Comparison of ENCODE assay signal across 25 cellular contexts in the genomic region with DNA sequence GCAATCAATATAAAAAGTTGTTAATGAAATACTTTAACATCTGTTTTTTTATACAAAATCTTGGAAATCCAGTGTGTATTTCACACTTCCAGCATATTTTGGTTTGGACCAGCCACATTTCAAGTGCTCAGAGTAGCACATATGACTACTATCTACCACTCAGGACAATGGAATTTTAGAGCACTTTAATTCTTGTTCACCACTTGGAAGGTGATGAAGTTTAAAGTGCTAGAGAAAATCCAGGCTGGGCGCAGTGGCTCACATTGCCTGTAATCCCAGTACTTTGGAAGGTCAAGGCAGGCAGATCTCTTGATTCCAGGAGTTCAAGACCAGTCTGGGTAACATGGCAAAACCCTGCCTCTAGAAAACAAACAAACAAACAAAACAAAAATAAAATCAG.
"Had no signal": no experiment of that assay in that cellular context is flagged by ENCODE, and none has a peak within 500 bp of the region (broad histone marks: within the 10 kb centered on the region; RNA-seq: fewer than 3 reads in every experiment).

No MANE protein-coding gene starts in this region.

- ATAC-seq: activated CD8-positive, alpha-beta T cell treated with anti-CD3 and anti-CD28 coated beads for 36 hours; activated T-cell treated with anti-CD3 and anti-CD28 coated beads, Interleukin-2, amount 50 U/mL, for 72 hours had no signal

- H3K27me3 ChIP-seq: brain microvascular endothelial cell, cardiac muscle cell, Peyer's patch had no signal

- H3K27ac ChIP-seq: brain microvascular endothelial cell, cardiac muscle cell, Peyer's patch, RWPE1, VCaP had no signal

- DNase-seq: activated CD4-positive, CD25-positive, alpha-beta regulatory T cell; activated CD8-positive, alpha-beta memory T cell treated with anti-CD3 and anti-CD28 coated beads, Interleukin-2, amount 50 U/mL, for 4 hours; activated CD8-positive, alpha-beta T cell treated with anti-CD3 and anti-CD28 coated beads for 36 hours; activated gamma-delta T cell treated with Interleukin-2 at 50 U/mL for 16 hours; activated naive CD4-positive, alpha-beta T cell treated with anti-CD3 and anti-CD28 coated beads, Interleukin-2, amount 10 ng/mL, durations not matched to agents 7 days and 5 days; activated naive CD8-positive, alpha-beta T cell treated with anti-CD3 and anti-CD28 coated beads for 36 hours; activated T-cell treated with anti-CD3 and anti-CD28 coated beads, Interleukin-2, amount 50 U/mL, for 72 hours; brain microvascular endothelial cell; cerebellar nuclear complex; KBM-7; NCI-H1092; NCI-H1417; NCI-H1930; NCI-H2107; NCI-H2171 treated with DMSO at 0.1 percent for 48 hours; NCI-H345; NCI-H510A; NCI-H69; NK-92 treated with Interleukin-12 subunit alpha and Interleukin-12 subunit beta, amount 100 ng/mL, for 24 hours; Peyer's patch; SHP77 treated with DMSO at 0.1 percent for 48 hours; T1000 had no signal

- H3K4me3 ChIP-seq: cardiac muscle cell, Peyer's patch had no signal

- H3K36me3 ChIP-seq: brain microvascular endothelial cell, cardiac muscle cell, Peyer's patch had no signal

- H3K4me1 ChIP-seq: Peyer's patch had no signal

- H3K9me3 ChIP-seq: Peyer's patch had no signal
